In genomic region chr10:6164271-6165095, GRCh38 we compare ENCODE assay signal across 1 cellular context.
TF ChIP-seq lines count a peak whose summit lies in the region.

No MANE protein-coding gene starts in this region.

TF ChIP-seq in SK-N-SH, 30 proteins besides CTCF, POLR2A, EP300 and RAD21 (continued from another document):
- no peak for TF ChIP-seq PBX3 (IDR thresholded peaks at IDR 0.05)
- TF ChIP-seq FOSL2 (IDR thresholded peaks at IDR 0.05; ENCODE audit: borderline replicate concordance, low read depth) = no peak
- no peak for TF ChIP-seq GATA2 (CRISPR knock-in tag; IDR thresholded peaks at IDR 0.05)
- no peak for TF ChIP-seq MEF2A (IDR thresholded peaks at IDR 0.05; ENCODE audit: borderline replicate concordance, low read depth)
